Comparison of ENCODE assay signal across 8 cellular contexts in the genomic region with DNA sequence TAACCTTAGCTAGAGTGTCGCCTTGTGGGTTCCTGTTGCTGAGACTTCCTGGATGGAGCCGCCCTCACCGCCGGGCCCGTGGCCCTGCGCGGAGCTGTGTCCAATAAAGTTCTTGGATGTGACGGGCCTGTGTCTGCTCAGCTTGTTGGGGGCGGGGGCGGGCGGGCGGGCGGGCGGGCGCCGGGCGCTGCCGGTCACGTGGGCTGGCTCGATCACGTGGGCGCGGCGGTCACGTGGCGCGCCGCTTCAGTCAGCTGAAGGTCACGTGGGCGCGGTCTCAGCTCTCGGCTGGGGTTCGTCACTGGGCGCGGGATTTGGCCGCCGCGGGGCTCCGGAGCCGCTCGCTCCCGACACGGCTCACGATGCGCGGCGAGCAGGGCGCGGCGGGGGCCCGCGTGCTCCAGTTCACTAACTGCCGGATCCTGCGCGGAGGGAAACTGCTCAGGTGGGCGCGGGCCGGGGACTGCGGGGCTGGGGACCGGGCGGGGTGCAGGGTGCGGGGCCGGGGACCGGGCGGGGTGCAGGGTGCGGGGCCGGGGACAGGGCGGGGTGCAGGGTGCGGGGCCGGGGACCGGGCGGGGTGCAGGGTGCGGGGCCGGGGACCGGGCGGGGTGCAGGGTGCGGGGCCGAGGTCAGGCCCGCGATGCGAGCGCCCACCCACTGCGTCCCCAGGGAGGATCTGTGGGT. TPM values are rescaled to one million over a fixed set of nuclear protein-coding genes. Genes with fewer than 3 reads are reported as not detected.
DNase-seq lines count a peak whose midpoint lies in the region; ATAC-seq and TF ChIP-seq lines count a peak whose summit lies in the region.

A gene with protein sequence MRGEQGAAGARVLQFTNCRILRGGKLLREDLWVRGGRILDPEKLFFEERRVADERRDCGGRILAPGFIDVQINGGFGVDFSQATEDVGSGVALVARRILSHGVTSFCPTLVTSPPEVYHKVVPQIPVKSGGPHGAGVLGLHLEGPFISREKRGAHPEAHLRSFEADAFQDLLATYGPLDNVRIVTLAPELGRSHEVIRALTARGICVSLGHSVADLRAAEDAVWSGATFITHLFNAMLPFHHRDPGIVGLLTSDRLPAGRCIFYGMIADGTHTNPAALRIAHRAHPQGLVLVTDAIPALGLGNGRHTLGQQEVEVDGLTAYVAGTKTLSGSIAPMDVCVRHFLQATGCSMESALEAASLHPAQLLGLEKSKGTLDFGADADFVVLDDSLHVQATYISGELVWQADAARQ (plus strand): TSS at position 275 of the 687 bp plus-strand sequence. CDS start 88 bp downstream, at position 363.

- H3K27me3 ChIP-seq in dorsolateral prefrontal cortex (no peaks in the 10 kb centered on the region), right lobe of liver (no peaks in the 10 kb centered on the region)

- WGBS in right lobe of liver (ENCODE audit: insufficient coverage, low coverage, low lambda C conversion rate, missing lambda C conversion rate) = 2% methylated on average over 9 of the region's 83 CpGs

- TF ChIP-seq CTCF in dorsolateral prefrontal cortex (IDR thresholded peaks at IDR 0.05 in 54 of 56, conservative IDR thresholded peaks at IDR 0.05 in 2 of 56; ENCODE audit: low read depth in 1 of 56, partially characterized antibody in 56 of 56) (peak in 4 of 56 donors; percentile 8 to 26 (median 8)), right lobe of liver (IDR thresholded peaks at IDR 0.05) (no peak)

- peak within 1 kb of the TSS in 58 of 59 donors; percentile 20 to 92 (median 83) for H3K27ac ChIP-seq in dorsolateral prefrontal cortex
- peak within 1 kb of the TSS; percentile 56 to 83 (median 80) for H3K27ac ChIP-seq in right lobe of liver

- TF ChIP-seq POLR2A in right lobe of liver (IDR thresholded peaks at IDR 0.05) = peak; percentile 32

- DNase-seq in NCI-H82 (lab: John Stamatoyannopoulos, UW) = peak; percentile 94
- DNase-seq in activated CD4-positive, alpha-beta T cell treated with anti-CD3 and anti-CD28 coated beads, Interleukin-2, amount 50 U/mL, for 48 hours = peak; percentile 88 to 90
- DNase-seq in dorsolateral prefrontal cortex = peak; percentile 76 to 92 (median 86)
- DNase-seq in right lobe of liver = peak; percentile 91 to 92 (median 92)
- DNase-seq in stimulated activated CD4-positive, alpha-beta T cell treated with anti-CD3 and anti-CD28 coated beads, Interleukin-4, amount 100 ng/mL, for 1 hour = peak; percentile 91

- intact Hi-C loops in dorsolateral prefrontal cortex (cut with DNase I) (loop anchor here in 1 of 2 donors (10.0 kb wide), 1 partner anchor 65 kb away; no protein-coding TSS in a partner anchor), right lobe of liver (cut with DNase I) (no loop called here)

- no peaks in the 10 kb centered on the region for H3K9me3 ChIP-seq in right lobe of liver

- H3K4me3 ChIP-seq in GM08714 (ENCODE audit: low read length) (peak within 1 kb of the TSS; percentile 68; the same call in 1 of the 2 replicates), dorsolateral prefrontal cortex (peak within 1 kb of the TSS; percentile 41 to 80 (median 66)), right lobe of liver (peak within 1 kb of the TSS; percentile 49 to 73 (median 59))

- peaks cover 0 to 8% (median 0%) of the 10 kb centered on the region in 4 donors for H3K36me3 ChIP-seq in right lobe of liver

- H3K4me1 ChIP-seq in right lobe of liver = peaks cover 0 to 73% (median 41%) of the 10 kb centered on the region in 4 donors

- ATAC-seq in HG03520 (IDR thresholded peaks at IDR 0.05; ENCODE audit: unreplicated experiment) (peak; percentile 33), right lobe of liver (peak; percentile 62 to 68 (median 64)), HG02852 (IDR thresholded peaks at IDR 0.05; ENCODE audit: unreplicated experiment) (no peak)

RNA-seq across cellular contexts. Expression of the gene that starts here (rescaled TPM):
- total RNA-seq in dorsolateral prefrontal cortex = 10 to 100 TPM; 26.9 to 73.4 (median 42.9) TPM
- 10 to 100 TPM; 12.3 to 24.9 (median 21.4) TPM for total RNA-seq in right lobe of liver
